ENCODE assay signal across 1 cellular context in the genomic region with DNA sequence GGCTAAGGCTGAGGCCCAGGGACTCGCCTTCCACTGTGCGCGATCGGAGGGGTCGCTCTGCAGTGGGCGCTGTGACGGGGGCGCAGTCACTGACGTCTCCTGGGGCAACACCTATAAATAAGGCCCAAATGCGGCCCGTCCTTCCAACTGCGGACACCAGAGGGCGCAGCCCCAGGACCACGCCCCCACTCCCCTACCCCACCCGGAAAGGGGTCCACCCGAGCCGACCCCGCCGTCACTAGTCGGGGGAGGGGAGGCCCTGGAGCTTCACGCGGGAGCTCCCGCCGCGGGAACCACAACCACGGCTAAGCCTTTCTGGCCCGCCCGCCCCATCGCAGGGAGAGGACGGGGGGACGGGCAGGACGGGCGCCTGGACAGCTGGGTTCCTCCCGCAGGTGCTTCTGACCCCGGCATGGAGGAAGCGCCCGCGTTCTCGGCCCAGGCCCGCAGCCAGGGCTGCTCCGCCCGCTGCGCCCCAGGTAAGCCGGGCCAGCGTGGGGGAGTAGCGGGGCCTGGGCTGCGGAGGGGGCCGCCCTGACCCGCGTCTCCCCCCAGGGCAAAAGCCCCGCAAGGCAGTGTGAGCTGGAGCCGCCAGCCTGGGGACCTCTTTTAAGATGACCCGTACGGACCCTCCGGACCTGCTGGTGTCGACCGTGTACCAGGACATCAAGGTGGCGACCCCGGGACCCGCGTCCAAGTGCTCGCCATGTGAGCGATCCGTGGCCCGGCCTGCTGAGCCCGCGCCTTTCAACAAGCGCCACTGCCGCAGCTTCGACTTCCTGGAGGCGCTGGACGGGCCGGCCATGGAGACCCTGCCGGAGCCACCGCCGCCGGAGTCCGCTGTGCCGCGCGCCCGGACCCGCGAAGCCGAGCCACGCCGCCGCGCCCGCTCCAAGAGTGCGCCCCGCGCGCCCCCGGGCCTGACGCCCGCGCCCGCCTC.
TF ChIP-seq lines count a peak whose summit lies in the region.
"Not testable (repeated sequence)": the region's sequence is repeated elsewhere in the genome, so short reads cannot be mapped to it uniquely, and the experiment has no call there.

No MANE protein-coding gene starts in this region.

TF ChIP-seq in HepG2, 621 proteins besides CTCF, POLR2A, EP300 and RAD21 (continued from another document):
- TF ChIP-seq, protein P1, sequence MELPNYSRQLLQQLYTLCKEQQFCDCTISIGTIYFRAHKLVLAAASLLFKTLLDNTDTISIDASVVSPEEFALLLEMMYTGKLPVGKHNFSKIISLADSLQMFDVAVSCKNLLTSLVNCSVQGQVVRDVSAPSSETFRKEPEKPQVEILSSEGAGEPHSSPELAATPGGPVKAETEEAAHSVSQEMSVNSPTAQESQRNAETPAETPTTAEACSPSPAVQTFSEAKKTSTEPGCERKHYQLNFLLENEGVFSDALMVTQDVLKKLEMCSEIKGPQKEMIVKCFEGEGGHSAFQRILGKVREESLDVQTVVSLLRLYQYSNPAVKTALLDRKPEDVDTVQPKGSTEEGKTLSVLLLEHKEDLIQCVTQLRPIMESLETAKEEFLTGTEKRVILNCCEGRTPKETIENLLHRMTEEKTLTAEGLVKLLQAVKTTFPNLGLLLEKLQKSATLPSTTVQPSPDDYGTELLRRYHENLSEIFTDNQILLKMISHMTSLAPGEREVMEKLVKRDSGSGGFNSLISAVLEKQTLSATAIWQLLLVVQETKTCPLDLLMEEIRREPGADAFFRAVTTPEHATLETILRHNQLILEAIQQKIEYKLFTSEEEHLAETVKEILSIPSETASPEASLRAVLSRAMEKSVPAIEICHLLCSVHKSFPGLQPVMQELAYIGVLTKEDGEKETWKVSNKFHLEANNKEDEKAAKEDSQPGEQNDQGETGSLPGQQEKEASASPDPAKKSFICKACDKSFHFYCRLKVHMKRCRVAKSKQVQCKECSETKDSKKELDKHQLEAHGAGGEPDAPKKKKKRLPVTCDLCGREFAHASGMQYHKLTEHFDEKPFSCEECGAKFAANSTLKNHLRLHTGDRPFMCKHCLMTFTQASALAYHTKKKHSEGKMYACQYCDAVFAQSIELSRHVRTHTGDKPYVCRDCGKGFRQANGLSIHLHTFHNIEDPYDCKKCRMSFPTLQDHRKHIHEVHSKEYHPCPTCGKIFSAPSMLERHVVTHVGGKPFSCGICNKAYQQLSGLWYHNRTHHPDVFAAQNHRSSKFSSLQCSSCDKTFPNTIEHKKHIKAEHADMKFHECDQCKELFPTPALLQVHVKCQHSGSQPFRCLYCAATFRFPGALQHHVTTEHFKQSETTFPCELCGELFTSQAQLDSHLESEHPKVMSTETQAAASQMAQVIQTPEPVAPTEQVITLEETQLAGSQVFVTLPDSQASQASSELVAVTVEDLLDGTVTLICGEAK (IDR thresholded peaks at IDR 0.05), result not testable (repeated sequence)
- TF ChIP-seq, protein P1 (CRISPR knock-in tag; IDR thresholded peaks at IDR 0.05), result 0 out of 2 replicates have a peak, but pooled peaks have one; percentile 55
- TF ChIP-seq AGO1 (IDR thresholded peaks at IDR 0.05; ENCODE audit: low read depth, low read length, poor library complexity, severe bottlenecking) (peak; percentile 54), HOXA3 (CRISPR knock-in tag; IDR thresholded peaks at IDR 0.05) (peak; percentile 51; the same call in 1 of the 2 replicates), MXD1 (CRISPR knock-in tag; IDR thresholded peaks at IDR 0.05) (0 out of 2 replicates have a peak, but pooled peaks have one; percentile 14), STAG1 (CRISPR knock-in tag; IDR thresholded peaks at IDR 0.05) (peak; percentile 33; the same call in 1 of the 2 replicates), ZNF329 (CRISPR knock-in tag; IDR thresholded peaks at IDR 0.05; ENCODE audit: low read depth) (0 out of 2 replicates have a peak, but pooled peaks have one; percentile 38)
- TF ChIP-seq, protein P2, sequence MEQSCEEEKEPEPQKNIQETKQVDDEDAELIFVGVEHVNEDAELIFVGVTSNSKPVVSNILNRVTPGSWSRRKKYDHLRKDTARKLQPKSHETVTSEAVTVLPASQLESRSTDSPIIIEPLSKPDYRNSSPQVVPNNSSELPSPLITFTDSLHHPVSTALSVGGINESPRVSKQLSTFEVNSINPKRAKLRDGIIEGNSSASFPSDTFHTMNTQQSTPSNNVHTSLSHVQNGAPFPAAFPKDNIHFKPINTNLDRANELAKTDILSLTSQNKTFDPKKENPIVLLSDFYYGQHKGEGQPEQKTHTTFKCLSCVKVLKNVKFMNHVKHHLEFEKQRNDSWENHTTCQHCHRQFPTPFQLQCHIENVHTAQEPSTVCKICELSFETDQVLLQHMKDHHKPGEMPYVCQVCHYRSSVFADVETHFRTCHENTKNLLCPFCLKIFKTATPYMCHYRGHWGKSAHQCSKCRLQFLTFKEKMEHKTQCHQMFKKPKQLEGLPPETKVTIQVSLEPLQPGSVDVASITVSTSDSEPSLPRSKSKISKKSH (CRISPR knock-in tag; IDR thresholded peaks at IDR 0.05; ENCODE audit: borderline replicate concordance), result peak; percentile 26; the same call in 1 of the 2 replicates
